Comparison of ENCODE assay signal across 11 cellular contexts in the genomic region with DNA sequence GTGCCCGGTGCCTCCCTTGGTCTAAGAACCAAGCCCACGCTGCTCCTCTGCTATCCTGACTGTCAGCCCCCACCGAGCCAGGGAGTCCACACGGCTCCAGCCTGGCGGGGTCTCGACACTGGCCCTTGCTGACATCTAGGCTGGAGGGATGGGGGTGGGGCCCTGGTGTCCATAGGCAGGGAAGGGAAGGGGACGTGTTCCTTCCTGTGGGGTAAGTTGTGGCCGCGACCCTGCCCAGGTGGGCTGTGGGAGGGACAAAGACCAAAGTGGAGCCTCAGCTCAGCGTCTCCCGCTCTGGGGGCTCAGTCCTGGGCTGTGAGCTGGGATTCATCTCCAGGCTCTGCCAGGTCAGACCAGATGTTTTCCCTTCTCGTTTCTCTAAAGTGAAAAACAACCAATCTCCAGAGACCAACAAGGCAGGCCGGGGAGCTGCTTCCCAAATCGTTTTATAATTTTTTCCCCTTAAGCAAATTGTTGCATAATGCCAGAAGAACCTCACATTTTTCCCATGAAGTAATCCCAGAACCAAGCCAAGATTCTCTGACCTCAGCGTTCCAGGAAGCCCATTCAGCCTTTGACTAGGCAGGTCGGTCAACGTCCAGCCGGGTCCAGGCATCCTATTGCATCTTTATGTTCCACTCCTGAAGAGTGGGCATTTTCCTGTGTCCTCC.
DNase-seq lines count a peak whose midpoint lies in the region; ATAC-seq and TF ChIP-seq lines count a peak whose summit lies in the region.
"Had no signal": no experiment of that assay in that cellular context is flagged by ENCODE, and none has a peak within 500 bp of the region (broad histone marks: within the 10 kb centered on the region; RNA-seq: fewer than 3 reads in every experiment).

No MANE protein-coding gene starts in this region.

- no peaks in the 10 kb centered on the region for H3K27me3 ChIP-seq in ascending aorta
- H3K27me3 ChIP-seq in heart right ventricle, result no peaks in the 10 kb centered on the region
- no peaks in the 10 kb centered on the region for H3K27me3 ChIP-seq in colonic mucosa

- H3K4me3 Mint-ChIP-seq in progenitor cell of endocrine pancreas (ENCODE audit: low read depth), result no peak overlapping the region
- H3K4me3 Mint-ChIP-seq in activated T-cell treated with anti-CD3 and anti-CD28 coated beads, Interleukin-2, amount 50 U/mL, for 4 hours, result no peak overlapping the region
- H3K4me3 Mint-ChIP-seq: activated naive CD8-positive, alpha-beta T cell treated with anti-CD3 and anti-CD28 coated beads, Interleukin-2, amount 10 ng/mL, durations not matched to agents 7 days and 5 days; CD4-positive, alpha-beta T cell had no signal

- H3K27ac ChIP-seq in ascending aorta (peak overlapping the region; percentile 75 to 83), heart right ventricle (peak overlapping the region; percentile 44 to 90 (median 80)), colonic mucosa (no peak overlapping the region)

- WGBS in heart right ventricle, 2 donors, result 45 to 47% methylated on average over 18 of the region's 18 CpGs

- peak; percentile 32 to 78 (median 68) for ATAC-seq in heart right ventricle
- peak; percentile 79 for ATAC-seq in sciatic nerve
- ATAC-seq in activated T-cell treated with anti-CD3 and anti-CD28 coated beads, Interleukin-2, amount 50 U/mL, for 4 hours, result no peak

- no peaks in the 10 kb centered on the region for H3K27me3 Mint-ChIP-seq in progenitor cell of endocrine pancreas
- no peaks in the 10 kb centered on the region for H3K27me3 Mint-ChIP-seq in activated T-cell treated with anti-CD3 and anti-CD28 coated beads, Interleukin-2, amount 50 U/mL, for 4 hours (ENCODE audit: low read depth)
- H3K27me3 Mint-ChIP-seq: activated naive CD8-positive, alpha-beta T cell treated with anti-CD3 and anti-CD28 coated beads, Interleukin-2, amount 10 ng/mL, durations not matched to agents 7 days and 5 days; CD4-positive, alpha-beta T cell had no signal

- H3K4me1 Mint-ChIP-seq in progenitor cell of endocrine pancreas (ENCODE audit: low read depth), result no peaks in the 10 kb centered on the region
- H3K4me1 Mint-ChIP-seq in activated T-cell treated with anti-CD3 and anti-CD28 coated beads, Interleukin-2, amount 50 U/mL, for 4 hours (ENCODE audit: low read depth), result no peaks in the 10 kb centered on the region

- no peaks in the 10 kb centered on the region for H3K9me3 Mint-ChIP-seq in progenitor cell of endocrine pancreas (ENCODE audit: low read depth)
- no peaks in the 10 kb centered on the region for H3K9me3 Mint-ChIP-seq in activated T-cell treated with anti-CD3 and anti-CD28 coated beads, Interleukin-2, amount 50 U/mL, for 4 hours
- H3K9me3 Mint-ChIP-seq: activated naive CD8-positive, alpha-beta T cell treated with anti-CD3 and anti-CD28 coated beads, Interleukin-2, amount 10 ng/mL, durations not matched to agents 7 days and 5 days; CD4-positive, alpha-beta T cell had no signal

- TF ChIP-seq CTCF in ascending aorta (IDR thresholded peaks at IDR 0.05), result no peak
- no peak for TF ChIP-seq CTCF in heart right ventricle (IDR thresholded peaks at IDR 0.05)
- TF ChIP-seq CTCF in progenitor cell of endocrine pancreas (IDR thresholded peaks at IDR 0.05; ENCODE audit: unreplicated experiment), result no peak
- no peak for TF ChIP-seq CTCF in colonic mucosa (IDR thresholded peaks at IDR 0.05)

- H3K4me1 ChIP-seq in ascending aorta, result peaks cover 10 to 12% of the 10 kb centered on the region in 2 donors
- H3K4me1 ChIP-seq in heart right ventricle, result peaks cover 11 to 51% (median 29%) of the 10 kb centered on the region in 9 donors
- H3K4me1 ChIP-seq in colonic mucosa, result no peaks in the 10 kb centered on the region

- peaks cover 11% of the 10 kb centered on the region for H3K36me3 Mint-ChIP-seq in progenitor cell of endocrine pancreas (ENCODE audit: insufficient read depth)
- H3K36me3 Mint-ChIP-seq in activated T-cell treated with anti-CD3 and anti-CD28 coated beads, Interleukin-2, amount 50 U/mL, for 4 hours (ENCODE audit: insufficient read depth), result no peaks in the 10 kb centered on the region

- no peak overlapping the region for H3K4me3 ChIP-seq in ascending aorta
- H3K4me3 ChIP-seq in heart right ventricle, result no peak overlapping the region
- no peak overlapping the region for H3K4me3 ChIP-seq in colonic mucosa

- intact Hi-C loops in ascending aorta (cut with DNase I), result loop anchor here (2.0 kb wide), 1 partner anchor 126 kb away; no protein-coding TSS in a partner anchor
- intact Hi-C loops in heart right ventricle (cut with DNase I), result loop anchor here in 1 of 10 donors (10.0 kb wide), 1 partner anchor 236 kb away; a partner anchor contains a TSS
- intact Hi-C loops in sciatic nerve (cut with DNase I), result loop anchor here (5.0 kb wide), 1 partner anchor 234 kb away; a partner anchor contains a TSS
- intact Hi-C loops in colonic mucosa (cut with DNase I), result no loop called here

- DNase-seq in AG20443 (ENCODE audit: low spot score) (peak; percentile 89), ascending aorta (ENCODE audit: low spot score in 2 of 2) (peak in 1 of 2 donors; percentile 79), heart right ventricle (peak; percentile 47 to 68), sciatic nerve (ENCODE audit: low spot score) (peak; percentile 74), progenitor cell of endocrine pancreas (ENCODE audit: low spot score, unreplicated experiment) (no peak), colonic mucosa (no peak)
- no peak for DNase-seq in activated T-cell treated with anti-CD3 and anti-CD28 coated beads, Interleukin-2, amount 50 U/mL, for 4 hours
- DNase-seq in activated CD4-positive, CD25-positive, alpha-beta regulatory T cell (lab: John Stamatoyannopoulos, UW), result no peak
- DNase-seq: activated CD4-positive, alpha-beta T cell treated with anti-CD3 and anti-CD28 coated beads, Interleukin-2, amount 50 U/mL, for 1 hour; activated naive CD8-positive, alpha-beta T cell treated with anti-CD3 and anti-CD28 coated beads, Interleukin-2, amount 10 ng/mL, durations not matched to agents 7 days and 5 days; CD4-positive, alpha-beta T cell had no signal

- peak overlapping the region in 1 of 2 donors; percentile 35 for H3K9ac ChIP-seq in colonic mucosa (ENCODE audit: low read depth in 2 of 2, low read length in 2 of 2)

- H3K27ac Mint-ChIP-seq in progenitor cell of endocrine pancreas, result no peak overlapping the region
- H3K27ac Mint-ChIP-seq: activated naive CD8-positive, alpha-beta T cell treated with anti-CD3 and anti-CD28 coated beads, Interleukin-2, amount 10 ng/mL, durations not matched to agents 7 days and 5 days; CD4-positive, alpha-beta T cell had no signal

- peaks cover 52 to 65% of the 10 kb centered on the region in 2 donors for H3K36me3 ChIP-seq in ascending aorta
- H3K36me3 ChIP-seq in heart right ventricle, result peaks cover 0 to 73% (median 12%) of the 10 kb centered on the region in 9 donors
- no peaks in the 10 kb centered on the region for H3K36me3 ChIP-seq in colonic mucosa

- H3K9me3 ChIP-seq in ascending aorta (no peaks in the 10 kb centered on the region), heart right ventricle (no peaks in the 10 kb centered on the region), colonic mucosa (no peaks in the 10 kb centered on the region)

Comparison
In these comparisons a context has a peak if more than half of its experiments do, and no peak if none do; other contexts are left out.
1. DNase-seq: peak in AG20443 (single experiment), heart right ventricle (2 of 2) and sciatic nerve (single experiment); none in progenitor cell of endocrine pancreas (single experiment), activated T-cell treated with anti-CD3 and anti-CD28 coated beads, Interleukin-2, amount 50 U/mL, for 4 hours (single experiment), activated CD4-positive, CD25-positive, alpha-beta regulatory T cell (0 of 4) and colonic mucosa (single experiment).
2. ATAC-seq: peak in heart right ventricle (8 of 8) and sciatic nerve (single experiment); none in activated T-cell treated with anti-CD3 and anti-CD28 coated beads, Interleukin-2, amount 50 U/mL, for 4 hours (0 of 2).